ENCODE assay signal across 22 cellular contexts in genomic region chr4:2649604-2650114, GRCh38.
"Had no signal": no experiment of that assay in that cellular context is flagged by ENCODE, and none has a peak within 500 bp of the region (broad histone marks: within the 10 kb centered on the region; RNA-seq: fewer than 3 reads in every experiment).

No MANE protein-coding gene starts in this region.

- H3K9me3 ChIP-seq: Peyer's patch, SJCRH30, SK-N-SH had no signal

- ATAC-seq: activated CD4-positive, alpha-beta T cell treated with anti-CD3 and anti-CD28 coated beads for 36 hours; activated CD8-positive, alpha-beta T cell treated with anti-CD3 and anti-CD28 coated beads, Interleukin-2, amount 10 ng/mL, durations not matched to agents 7 days and 5 days; K562 had no signal

- DNase-seq: activated CD4-positive, alpha-beta T cell treated with anti-CD3 and anti-CD28 coated beads for 36 hours; activated CD4-positive, alpha-beta T cell treated with anti-CD3 and anti-CD28 coated beads, Interleukin-2, amount 50 U/mL, for 4 hours; activated CD8-positive, alpha-beta T cell treated with anti-CD3 and anti-CD28 coated beads, Interleukin-2, amount 10 ng/mL, durations not matched to agents 7 days and 5 days; activated gamma-delta T cell treated with Interleukin-2 at 50 U/mL for 16 hours; activated naive CD4-positive, alpha-beta T cell treated with anti-CD3 and anti-CD28 coated beads, Interleukin-2, amount 10 ng/mL, durations not matched to agents 7 days and 5 days; activated naive CD8-positive, alpha-beta T cell treated with anti-CD3 and anti-CD28 coated beads for 36 hours; anterior cingulate cortex; Karpas-422; MM.1S; NCI-H1105 treated with DMSO at 0.1 percent for 48 hours; NCI-H1436 treated with DMSO at 0.1 percent for 48 hours; NCI-H187; NCI-H2081; NCI-H446; Right ventricle myocardium superior; SJCRH30; SK-N-SH; T-helper 1 cell had no signal

- H3K4me3 ChIP-seq: K562, Peyer's patch, SJCRH30 had no signal

- H3K4me2 ChIP-seq: SK-N-SH had no signal

- H3K9ac ChIP-seq: SK-N-SH had no signal

- H3K27me3 ChIP-seq: Peyer's patch, SJCRH30 had no signal

- H3K4me1 ChIP-seq: Peyer's patch, SJCRH30 had no signal

- FAIRE-seq: K562 had no signal

- H3K27ac ChIP-seq: Peyer's patch, RWPE1, SJCRH30, VCaP had no signal
